Comparison of ENCODE assay signal across 1 cellular context in genomic region chrX:131830400-131831184, GRCh38.
A peak's percentile ranks its signal among the peaks of the same experiment; 100 is the strongest.
TF ChIP-seq lines count a peak whose summit lies in the region.

No MANE protein-coding gene starts in this region.

TF ChIP-seq in K562, 482 proteins besides CTCF, POLR2A, EP300 and RAD21 (continued from another document and continues in another):
- TF ChIP-seq PTBP1 (IDR thresholded peaks at IDR 0.05; ENCODE audit: low read depth, low read length) (no peak), ZNF197 (CRISPR knock-in tag; IDR thresholded peaks at IDR 0.05; ENCODE audit: low read depth) (peak; percentile 56; the same call in 1 of the 2 replicates), SRSF9 (IDR thresholded peaks at IDR 0.05; ENCODE audit: borderline replicate concordance, low read depth, low read length) (no peak), COPS2 (conservative IDR thresholded peaks at IDR 0.05) (no peak), DPF2 (IDR thresholded peaks at IDR 0.05) (peak; percentile 15), HMGN3 (IDR thresholded peaks at IDR 0.05; ENCODE audit: borderline replicate concordance, extremely low read depth, insufficient read length, low read depth, low read length) (no peak), SIN3A (IDR thresholded peaks at IDR 0.05; ENCODE audit: borderline replicate concordance in 2 of 2, control insufficient read depth in 1 of 2, low read depth in 2 of 2, low read length in 2 of 2) (peak in 1 of 2 experiments; percentile 63; a peak in 1 of 4 replicates), ARID1B (IDR thresholded peaks at IDR 0.05) (no peak), HEY1 (CRISPR knock-in tag; IDR thresholded peaks at IDR 0.05; ENCODE audit: borderline replicate concordance) (no peak), SMAD1 (IDR thresholded peaks at IDR 0.05; ENCODE audit: low read depth, low read length, partially characterized antibody) (no peak), ZNF551 (CRISPR knock-in tag; IDR thresholded peaks at IDR 0.05) (no peak), NCOA1 (IDR thresholded peaks at IDR 0.05; ENCODE audit: low read depth) (no peak), FOXA1 (IDR thresholded peaks at IDR 0.05; ENCODE audit: borderline replicate concordance) (no peak), ZNF77 (CRISPR knock-in tag; IDR thresholded peaks at IDR 0.05) (no peak), RAD51 (IDR thresholded peaks at IDR 0.05; ENCODE audit: borderline replicate concordance, low read depth) (peak; percentile 71; the same call in 1 of the 2 replicates), PRDM10 (IDR thresholded peaks at IDR 0.05; ENCODE audit: partially characterized antibody) (peak; percentile 98), NUFIP1 (IDR thresholded peaks at IDR 0.05; ENCODE audit: partially characterized antibody) (no peak), MCM5 (IDR thresholded peaks at IDR 0.05; ENCODE audit: low read depth) (no peak), RFX7 (CRISPR knock-in tag; IDR thresholded peaks at IDR 0.05) (no peak), TAF1 (IDR thresholded peaks at IDR 0.05; ENCODE audit: control insufficient read depth, extremely low read depth, insufficient read depth, low read length, severe bottlenecking) (peak; percentile 27), CHD1 (IDR thresholded peaks at IDR 0.05; ENCODE audit: low read length) (no peak), NELFE (IDR thresholded peaks at IDR 0.05; ENCODE audit: insufficient read depth, insufficient read length) (no peak), OTX1 (CRISPR knock-in tag; IDR thresholded peaks at IDR 0.05) (no peak), BACH1 (tag; IDR thresholded peaks at IDR 0.05) (peak; percentile 28; the same call in 1 of the 2 replicates), TFAM (CRISPR knock-in tag; conservative IDR thresholded peaks at IDR 0.05) (no peak), MTA3 (IDR thresholded peaks at IDR 0.05; ENCODE audit: borderline replicate concordance) (no peak), MCM7 (IDR thresholded peaks at IDR 0.05) (no peak), NR2F6 (CRISPR knock-in tag; IDR thresholded peaks at IDR 0.05) (no peak), CTCFL (IDR thresholded peaks at IDR 0.05; ENCODE audit: borderline replicate concordance, insufficient read depth, low read depth, low read length, poor library complexity, severe bottlenecking) (no peak), RCOR1 (IDR thresholded peaks at IDR 0.05; ENCODE audit: borderline replicate concordance in 1 of 2, low read depth in 2 of 2, low read length in 2 of 2) (peak; percentile 28 to 36; a peak in 1 of 4 replicates), GATAD2B (IDR thresholded peaks at IDR 0.05; ENCODE audit: borderline replicate concordance) (peak; percentile 22; the same call in 1 of the 2 replicates), MAFG (tag; conservative IDR thresholded peaks at IDR 0.05) (no peak), CBFA2T2 (conservative IDR thresholded peaks at IDR 0.05) (no peak), ZNF277 (CRISPR knock-in tag; IDR thresholded peaks at IDR 0.05; ENCODE audit: borderline replicate concordance) (no peak), CCNT2 (IDR thresholded peaks at IDR 0.05; ENCODE audit: borderline replicate concordance, extremely low read depth, insufficient read length, low read depth, low read length) (no peak), NFYB (IDR thresholded peaks at IDR 0.05; ENCODE audit: extremely low read depth, insufficient read length) (no peak), TOE1 (IDR thresholded peaks at IDR 0.05; ENCODE audit: borderline replicate concordance) (peak; percentile 77), TOE1 (CRISPR knock-in tag; IDR thresholded peaks at IDR 0.05; ENCODE audit: borderline replicate concordance, low read depth) (no peak), CC2D1A (IDR thresholded peaks at IDR 0.05) (peak; percentile 63; the same call in 1 of the 2 replicates), FOXJ2 (tag; IDR thresholded peaks at IDR 0.05) (no peak), CEBPG (CRISPR knock-in tag; IDR thresholded peaks at IDR 0.05) (no peak), CEBPG (tag; conservative IDR thresholded peaks at IDR 0.05 in 1 of 2, IDR thresholded peaks at IDR 0.05 in 1 of 2) (no peak), ZBTB17 (CRISPR knock-in tag; IDR thresholded peaks at IDR 0.05) (no peak), RBFOX2 (IDR thresholded peaks at IDR 0.05; ENCODE audit: low read depth, low read length) (peak; percentile 57), XRCC5 (IDR thresholded peaks at IDR 0.05; ENCODE audit: low read depth, low read length) (peak; percentile 25; the same call in 1 of the 2 replicates), C11orf30 (IDR thresholded peaks at IDR 0.05; ENCODE audit: low read depth) (peak; percentile 90), YBX1 (IDR thresholded peaks at IDR 0.05) (no peak), DACH1 (IDR thresholded peaks at IDR 0.05; ENCODE audit: partially characterized antibody) (no peak), ARID3B (CRISPR knock-in tag; IDR thresholded peaks at IDR 0.05; ENCODE audit: borderline replicate concordance) (no peak), PHTF2 (CRISPR knock-in tag; IDR thresholded peaks at IDR 0.05) (no peak), HNRNPLL (IDR thresholded peaks at IDR 0.05; ENCODE audit: low read depth, low read length, poor library complexity, severe bottlenecking) (no peak)
- TF ChIP-seq, protein P1, sequence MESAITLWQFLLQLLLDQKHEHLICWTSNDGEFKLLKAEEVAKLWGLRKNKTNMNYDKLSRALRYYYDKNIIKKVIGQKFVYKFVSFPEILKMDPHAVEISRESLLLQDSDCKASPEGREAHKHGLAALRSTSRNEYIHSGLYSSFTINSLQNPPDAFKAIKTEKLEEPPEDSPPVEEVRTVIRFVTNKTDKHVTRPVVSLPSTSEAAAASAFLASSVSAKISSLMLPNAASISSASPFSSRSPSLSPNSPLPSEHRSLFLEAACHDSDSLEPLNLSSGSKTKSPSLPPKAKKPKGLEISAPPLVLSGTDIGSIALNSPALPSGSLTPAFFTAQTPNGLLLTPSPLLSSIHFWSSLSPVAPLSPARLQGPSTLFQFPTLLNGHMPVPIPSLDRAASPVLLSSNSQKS (CRISPR knock-in tag; IDR thresholded peaks at IDR 0.05) = no peak
- TF ChIP-seq, protein P2, sequence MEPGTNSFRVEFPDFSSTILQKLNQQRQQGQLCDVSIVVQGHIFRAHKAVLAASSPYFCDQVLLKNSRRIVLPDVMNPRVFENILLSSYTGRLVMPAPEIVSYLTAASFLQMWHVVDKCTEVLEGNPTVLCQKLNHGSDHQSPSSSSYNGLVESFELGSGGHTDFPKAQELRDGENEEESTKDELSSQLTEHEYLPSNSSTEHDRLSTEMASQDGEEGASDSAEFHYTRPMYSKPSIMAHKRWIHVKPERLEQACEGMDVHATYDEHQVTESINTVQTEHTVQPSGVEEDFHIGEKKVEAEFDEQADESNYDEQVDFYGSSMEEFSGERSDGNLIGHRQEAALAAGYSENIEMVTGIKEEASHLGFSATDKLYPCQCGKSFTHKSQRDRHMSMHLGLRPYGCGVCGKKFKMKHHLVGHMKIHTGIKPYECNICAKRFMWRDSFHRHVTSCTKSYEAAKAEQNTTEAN (CRISPR knock-in tag; IDR thresholded peaks at IDR 0.05) = no peak
- TF ChIP-seq, protein P3, sequence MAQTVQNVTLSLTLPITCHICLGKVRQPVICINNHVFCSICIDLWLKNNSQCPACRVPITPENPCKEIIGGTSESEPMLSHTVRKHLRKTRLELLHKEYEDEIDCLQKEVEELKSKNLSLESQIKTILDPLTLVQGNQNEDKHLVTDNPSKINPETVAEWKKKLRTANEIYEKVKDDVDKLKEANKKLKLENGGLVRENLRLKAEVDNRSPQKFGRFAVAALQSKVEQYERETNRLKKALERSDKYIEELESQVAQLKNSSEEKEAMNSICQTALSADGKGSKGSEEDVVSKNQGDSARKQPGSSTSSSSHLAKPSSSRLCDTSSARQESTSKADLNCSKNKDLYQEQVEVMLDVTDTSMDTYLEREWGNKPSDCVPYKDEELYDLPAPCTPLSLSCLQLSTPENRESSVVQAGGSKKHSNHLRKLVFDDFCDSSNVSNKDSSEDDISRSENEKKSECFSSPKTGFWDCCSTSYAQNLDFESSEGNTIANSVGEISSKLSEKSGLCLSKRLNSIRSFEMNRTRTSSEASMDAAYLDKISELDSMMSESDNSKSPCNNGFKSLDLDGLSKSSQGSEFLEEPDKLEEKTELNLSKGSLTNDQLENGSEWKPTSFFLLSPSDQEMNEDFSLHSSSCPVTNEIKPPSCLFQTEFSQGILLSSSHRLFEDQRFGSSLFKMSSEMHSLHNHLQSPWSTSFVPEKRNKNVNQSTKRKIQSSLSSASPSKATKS (CRISPR knock-in tag; IDR thresholded peaks at IDR 0.05) = no peak
- TF ChIP-seq, protein P4, sequence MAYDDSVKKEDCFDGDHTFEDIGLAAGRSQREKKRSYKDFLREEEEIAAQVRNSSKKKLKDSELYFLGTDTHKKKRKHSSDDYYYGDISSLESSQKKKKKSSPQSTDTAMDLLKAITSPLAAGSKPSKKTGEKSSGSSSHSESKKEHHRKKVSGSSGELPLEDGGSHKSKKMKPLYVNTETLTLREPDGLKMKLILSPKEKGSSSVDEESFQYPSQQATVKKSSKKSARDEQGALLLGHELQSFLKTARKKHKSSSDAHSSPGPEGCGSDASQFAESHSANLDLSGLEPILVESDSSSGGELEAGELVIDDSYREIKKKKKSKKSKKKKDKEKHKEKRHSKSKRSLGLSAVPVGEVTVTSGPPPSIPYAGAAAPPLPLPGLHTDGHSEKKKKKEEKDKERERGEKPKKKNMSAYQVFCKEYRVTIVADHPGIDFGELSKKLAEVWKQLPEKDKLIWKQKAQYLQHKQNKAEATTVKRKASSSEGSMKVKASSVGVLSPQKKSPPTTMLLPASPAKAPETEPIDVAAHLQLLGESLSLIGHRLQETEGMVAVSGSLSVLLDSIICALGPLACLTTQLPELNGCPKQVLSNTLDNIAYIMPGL (CRISPR knock-in tag; IDR thresholded peaks at IDR 0.05) = no peak
- TF ChIP-seq, protein P5, sequence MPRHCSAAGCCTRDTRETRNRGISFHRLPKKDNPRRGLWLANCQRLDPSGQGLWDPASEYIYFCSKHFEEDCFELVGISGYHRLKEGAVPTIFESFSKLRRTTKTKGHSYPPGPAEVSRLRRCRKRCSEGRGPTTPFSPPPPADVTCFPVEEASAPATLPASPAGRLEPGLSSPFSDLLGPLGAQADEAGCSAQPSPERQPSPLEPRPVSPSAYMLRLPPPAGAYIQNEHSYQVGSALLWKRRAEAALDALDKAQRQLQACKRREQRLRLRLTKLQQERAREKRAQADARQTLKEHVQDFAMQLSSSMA (CRISPR knock-in tag; IDR thresholded peaks at IDR 0.05) = no peak
